In genomic region chr20:53872561-53873248, GRCh38 we compare ENCODE assay signal across 7 cellular contexts.
DNase-seq lines count a peak whose midpoint lies in the region; ATAC-seq and TF ChIP-seq lines count a peak whose summit lies in the region.

No MANE protein-coding gene starts in this region.

- intact Hi-C loops in activated T-helper 1 cell treated with anti-CD3 and anti-CD28 coated beads, Interleukin-12 subunit alpha, Interleukin-12 subunit beta, Interleukin-2, Interleukin-4 antibody, amounts not matched to agents 30 ng/mL and 10 ng/mL and 1 ng/mL, durations not matched to agents 14 hours and 24 hours and 36 hours (cut with micrococcal nuclease) = no loop called here
- intact Hi-C loops in left lung (cut with DNase I) = no loop called here

- ATAC-seq in GM18907 (IDR thresholded peaks at IDR 0.05; ENCODE audit: unreplicated experiment) = peak; percentile 61
- ATAC-seq in HG03521 (IDR thresholded peaks at IDR 0.05; ENCODE audit: unreplicated experiment) = no peak
- no peak for ATAC-seq in left lung

- H3K4me3 ChIP-seq in HUES6 (ENCODE audit: low read depth, low read length) = no peak overlapping the region
- no peak overlapping the region for H3K4me3 ChIP-seq in left lung

- no peaks in the 10 kb centered on the region for H3K36me3 Mint-ChIP-seq in activated T-helper 1 cell treated with anti-CD3 and anti-CD28 coated beads, Interleukin-12 subunit alpha, Interleukin-12 subunit beta, Interleukin-2, Interleukin-4 antibody, amounts not matched to agents 30 ng/mL and 10 ng/mL and 1 ng/mL, durations not matched to agents 14 hours and 24 hours and 36 hours (ENCODE audit: low read depth)

- H3K9me3 ChIP-seq in HUES6 (ENCODE audit: control insufficient read depth, insufficient read depth, low read depth, low read length) (no peaks in the 10 kb centered on the region), left lung (no peaks in the 10 kb centered on the region)

- peaks cover 51% of the 10 kb centered on the region for H3K4me1 Mint-ChIP-seq in activated T-helper 1 cell treated with anti-CD3 and anti-CD28 coated beads, Interleukin-12 subunit alpha, Interleukin-12 subunit beta, Interleukin-2, Interleukin-4 antibody, amounts not matched to agents 30 ng/mL and 10 ng/mL and 1 ng/mL, durations not matched to agents 14 hours and 24 hours and 36 hours (ENCODE audit: low read depth)

- H3K27me3 ChIP-seq in HUES6 (ENCODE audit: control insufficient read depth, insufficient read depth, low read length) = no peaks in the 10 kb centered on the region
- no peaks in the 10 kb centered on the region for H3K27me3 ChIP-seq in left lung

- in situ Hi-C loops in KBM-7 (cut with MboI; ENCODE audit: low pct_unique_long_range_greater_than_20kb, low sequenced_read_pairs) = no loop called here

- H3K4me1 ChIP-seq in HUES6 (ENCODE audit: control insufficient read depth, insufficient read depth, low read length) (peaks cover 48% of the 10 kb centered on the region), left lung (peaks cover 0 to 18% of the 10 kb centered on the region in 2 donors)

- no peaks in the 10 kb centered on the region for H3K36me3 ChIP-seq in HUES6 (ENCODE audit: control insufficient read depth, insufficient read depth, low read length)
- no peaks in the 10 kb centered on the region for H3K36me3 ChIP-seq in left lung

- H3K27ac ChIP-seq in HUES6 (ENCODE audit: low read depth, low read length) = peak overlapping the region; percentile 50; the same call in 1 of the 2 replicates
- peak overlapping the region in 1 of 2 donors; percentile 33 for H3K27ac ChIP-seq in left lung

- peak overlapping the region; percentile 82 for H3K4me3 Mint-ChIP-seq in activated T-helper 1 cell treated with anti-CD3 and anti-CD28 coated beads, Interleukin-12 subunit alpha, Interleukin-12 subunit beta, Interleukin-2, Interleukin-4 antibody, amounts not matched to agents 30 ng/mL and 10 ng/mL and 1 ng/mL, durations not matched to agents 14 hours and 24 hours and 36 hours

- H3K9ac ChIP-seq in HUES6 (ENCODE audit: low read length) = no peak overlapping the region

- H3K27ac Mint-ChIP-seq in activated T-helper 1 cell treated with anti-CD3 and anti-CD28 coated beads, Interleukin-12 subunit alpha, Interleukin-12 subunit beta, Interleukin-2, Interleukin-4 antibody, amounts not matched to agents 30 ng/mL and 10 ng/mL and 1 ng/mL, durations not matched to agents 14 hours and 24 hours and 36 hours = peak overlapping the region; percentile 91

- H3K9me3 Mint-ChIP-seq in activated T-helper 1 cell treated with anti-CD3 and anti-CD28 coated beads, Interleukin-12 subunit alpha, Interleukin-12 subunit beta, Interleukin-2, Interleukin-4 antibody, amounts not matched to agents 30 ng/mL and 10 ng/mL and 1 ng/mL, durations not matched to agents 14 hours and 24 hours and 36 hours = no peaks in the 10 kb centered on the region

- TF ChIP-seq CTCF in left lung (IDR thresholded peaks at IDR 0.05) = no peak

- DNase-seq in activated T-helper 1 cell treated with anti-CD3 and anti-CD28 coated beads, Interleukin-12 subunit alpha, Interleukin-12 subunit beta, Interleukin-2, Interleukin-4 antibody, amounts not matched to agents 30 ng/mL and 10 ng/mL and 1 ng/mL, durations not matched to agents 14 hours and 24 hours and 36 hours (ENCODE audit: low spot score) = peak; percentile 39
- DNase-seq in kidney tubule cell (ENCODE audit: low spot score) = peak; percentile 84
- DNase-seq in KBM-7 = no peak
- DNase-seq in left lung = no peak

- no peaks in the 10 kb centered on the region for H3K27me3 Mint-ChIP-seq in activated T-helper 1 cell treated with anti-CD3 and anti-CD28 coated beads, Interleukin-12 subunit alpha, Interleukin-12 subunit beta, Interleukin-2, Interleukin-4 antibody, amounts not matched to agents 30 ng/mL and 10 ng/mL and 1 ng/mL, durations not matched to agents 14 hours and 24 hours and 36 hours (ENCODE audit: insufficient read depth)

Comparison
In these comparisons a context has a peak if more than half of its experiments do, and no peak if none do; other contexts are left out.
1. DNase-seq: peak in activated T-helper 1 cell treated with anti-CD3 and anti-CD28 coated beads, Interleukin-12 subunit alpha, Interleukin-12 subunit beta, Interleukin-2, Interleukin-4 antibody, amounts not matched to agents 30 ng/mL and 10 ng/mL and 1 ng/mL, durations not matched to agents 14 hours and 24 hours and 36 hours (single experiment) and kidney tubule cell (single experiment); none in KBM-7 (single experiment) and left lung (0 of 2).